17 cellular contexts compared by ENCODE assay signal in the genomic region with DNA sequence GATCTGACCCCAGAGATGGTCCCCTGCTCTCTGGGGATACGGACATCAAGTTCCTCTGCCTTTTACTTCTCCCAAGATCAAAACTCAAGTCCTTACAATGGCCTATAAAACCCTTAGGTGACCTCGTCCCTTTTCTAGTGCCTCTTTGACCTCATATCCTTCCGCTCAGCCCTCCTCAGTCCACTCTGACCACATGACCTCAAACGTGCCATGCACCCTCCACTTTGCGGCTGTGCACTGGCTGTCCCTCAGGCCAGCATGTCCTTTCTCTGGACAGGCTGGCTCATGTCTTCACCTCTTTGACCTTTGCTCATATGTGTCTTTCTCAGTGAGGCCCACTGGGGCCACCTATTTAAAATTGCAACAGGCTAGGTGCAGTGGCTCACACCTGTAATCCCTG. TPM values are rescaled to one million over a fixed set of nuclear protein-coding genes. Genes with fewer than 3 reads are reported as not detected.
A peak's percentile ranks its signal among the peaks of the same experiment; 100 is the strongest.
DNase-seq lines count a peak whose midpoint lies in the region; ATAC-seq lines count a peak whose summit lies in the region.
"Had no signal": no experiment of that assay in that cellular context is flagged by ENCODE, and none has a peak within 500 bp of the region (broad histone marks: within the 10 kb centered on the region; RNA-seq: fewer than 3 reads in every experiment).

No MANE protein-coding gene starts in this region.

- H4K20me1 ChIP-seq in BLaER1, result peaks cover 35% of the 10 kb centered on the region

- H3K4me1 ChIP-seq in BLaER1, result peaks cover 38% of the 10 kb centered on the region
- H3K4me1 ChIP-seq in CD8-positive, alpha-beta memory T cell (ENCODE audit: insufficient read depth, low read length), result peaks cover 86% of the 10 kb centered on the region
- H3K4me1 ChIP-seq: BE2C had no signal

- H3K4me3 ChIP-seq in BLaER1, result no peak overlapping the region
- peak overlapping the region; percentile 37 for H3K4me3 ChIP-seq in CD8-positive, alpha-beta memory T cell (ENCODE audit: low read length)
- H3K4me3 ChIP-seq: gastroesophageal sphincter had no signal

- peaks cover 5 to 63% (median 22%) of the 10 kb centered on the region in 3 donors for H3K36me3 Mint-ChIP-seq in CD8-positive, alpha-beta memory T cell
- peaks cover 33% of the 10 kb centered on the region for H3K36me3 Mint-ChIP-seq in activated naive CD8-positive, alpha-beta T cell treated with anti-CD3 and anti-CD28 coated beads, Interleukin-2, amount 10 ng/mL, durations not matched to agents 7 days and 5 days
- peaks cover 0 to 57% (median 8%) of the 10 kb centered on the region in 3 donors for H3K36me3 Mint-ChIP-seq in naive thymus-derived CD8-positive, alpha-beta T cell

- peaks cover 84 to 94% (median 92%) of the 10 kb centered on the region in 3 donors for H3K4me1 Mint-ChIP-seq in CD8-positive, alpha-beta memory T cell
- H3K4me1 Mint-ChIP-seq in activated naive CD8-positive, alpha-beta T cell treated with anti-CD3 and anti-CD28 coated beads, Interleukin-2, amount 10 ng/mL, durations not matched to agents 7 days and 5 days, result peaks cover 43% of the 10 kb centered on the region
- peaks cover 39 to 93% (median 86%) of the 10 kb centered on the region in 4 donors for H3K4me1 Mint-ChIP-seq in naive thymus-derived CD8-positive, alpha-beta T cell

- H3K27me3 ChIP-seq in BLaER1, result no peaks in the 10 kb centered on the region
- no peaks in the 10 kb centered on the region for H3K27me3 ChIP-seq in CD8-positive, alpha-beta memory T cell (ENCODE audit: insufficient read depth, low read length, poor library complexity, severe bottlenecking)
- H3K27me3 ChIP-seq: BE2C, gastroesophageal sphincter had no signal

- H3K27me3 Mint-ChIP-seq in CD8-positive, alpha-beta memory T cell, result no peaks in the 10 kb centered on the region
- no peaks in the 10 kb centered on the region for H3K27me3 Mint-ChIP-seq in activated naive CD8-positive, alpha-beta T cell treated with anti-CD3 and anti-CD28 coated beads, Interleukin-2, amount 10 ng/mL, durations not matched to agents 7 days and 5 days
- H3K27me3 Mint-ChIP-seq in naive thymus-derived CD8-positive, alpha-beta T cell, result no peaks in the 10 kb centered on the region

- H3K9me3 Mint-ChIP-seq in CD8-positive, alpha-beta memory T cell, result no peaks in the 10 kb centered on the region
- H3K9me3 Mint-ChIP-seq in activated naive CD8-positive, alpha-beta T cell treated with anti-CD3 and anti-CD28 coated beads, Interleukin-2, amount 10 ng/mL, durations not matched to agents 7 days and 5 days, result no peaks in the 10 kb centered on the region
- H3K9me3 Mint-ChIP-seq in naive thymus-derived CD8-positive, alpha-beta T cell, result no peaks in the 10 kb centered on the region
- H3K9me3 Mint-ChIP-seq: HFFc6 had no signal

- no peak overlapping the region for H3K9ac ChIP-seq in BLaER1
- H3K9ac ChIP-seq: KMS-11 had no signal

- POLR2A ChIA-PET in CD8-positive, alpha-beta memory T cell (lab: Charles Lee), result interaction anchor here (1.6 kb wide), 1 partner anchor 13 kb away, joined by 6 read pairs; no protein-coding TSS in a partner anchor
- POLR2A ChIA-PET in activated naive CD8-positive, alpha-beta T cell treated with anti-CD3 and anti-CD28 coated beads, Interleukin-2, amount 10 ng/mL, durations not matched to agents 7 days and 5 days (lab: Charles Lee), result interaction anchor here (8.9 kb wide), 1 partner anchor 12 kb away, joined by 125 read pairs; the partner anchor contains the start of gene TRMO
- POLR2A ChIA-PET in naive thymus-derived CD8-positive, alpha-beta T cell (lab: Charles Lee), result interaction anchor here (1.9 to 18.1 kb wide), 2 partner anchors 13 to 211 kb away, joined by 5 to 349 read pairs; partner anchors contain the start of genes TRIM14 and TRMO

- peaks cover 56% of the 10 kb centered on the region for H3K36me3 ChIP-seq in BLaER1
- H3K36me3 ChIP-seq in CD8-positive, alpha-beta memory T cell (ENCODE audit: insufficient read depth, low read length), result peaks cover 28% of the 10 kb centered on the region

- H3K27ac Mint-ChIP-seq in CD8-positive, alpha-beta memory T cell, result peak overlapping the region; percentile 85 to 99 (median 98)
- peak overlapping the region; percentile 99 for H3K27ac Mint-ChIP-seq in activated naive CD8-positive, alpha-beta T cell treated with anti-CD3 and anti-CD28 coated beads, Interleukin-2, amount 10 ng/mL, durations not matched to agents 7 days and 5 days
- peak overlapping the region; percentile 89 to 99 (median 96) for H3K27ac Mint-ChIP-seq in naive thymus-derived CD8-positive, alpha-beta T cell
- H3K27ac Mint-ChIP-seq: HFFc6 had no signal

- H3K4me2 ChIP-seq in BLaER1, result peak overlapping the region; percentile 70
- H3K4me2 ChIP-seq: KMS-11 had no signal

- CTCF ChIA-PET in CD8-positive, alpha-beta memory T cell (lab: Charles Lee), result interaction anchor here (5.4 kb wide), 1 partner anchor 15 kb away, joined by 36 read pairs; the partner anchor contains the start of gene TRMO

- no peaks in the 10 kb centered on the region for H3K9me3 ChIP-seq in BLaER1
- no peaks in the 10 kb centered on the region for H3K9me3 ChIP-seq in CD8-positive, alpha-beta memory T cell (ENCODE audit: low read length)
- H3K9me3 ChIP-seq: BE2C, gastroesophageal sphincter had no signal

- H3K27ac ChIP-seq in BLaER1, result no peak overlapping the region
- no peak overlapping the region for H3K27ac ChIP-seq in CD8-positive, alpha-beta memory T cell (ENCODE audit: low read depth, low read length)
- H3K27ac ChIP-seq: gastroesophageal sphincter, KMS-11, VCaP had no signal

- DNase-seq in CD8-positive, alpha-beta memory T cell, result no peak
- DNase-seq in activated naive CD8-positive, alpha-beta T cell treated with anti-CD3 and anti-CD28 coated beads, Interleukin-2, amount 10 ng/mL, durations not matched to agents 7 days and 5 days, result no peak
- no peak for DNase-seq in naive thymus-derived CD8-positive, alpha-beta T cell
- no peak for DNase-seq in activated gamma-delta T cell (lab: John Stamatoyannopoulos, UW)
- DNase-seq in NCI-H748 treated with DMSO at 0.1 percent for 48 hours (lab: John Stamatoyannopoulos, UW), result no peak
- no peak for DNase-seq in anterior cingulate cortex (lab: John Stamatoyannopoulos, UW)
- DNase-seq: BE2C, HFFc6, NCI-H1417 had no signal

- peak overlapping the region; percentile 0 to 87 (median 84) for H3K4me3 Mint-ChIP-seq in CD8-positive, alpha-beta memory T cell
- H3K4me3 Mint-ChIP-seq in activated naive CD8-positive, alpha-beta T cell treated with anti-CD3 and anti-CD28 coated beads, Interleukin-2, amount 10 ng/mL, durations not matched to agents 7 days and 5 days, result peak overlapping the region; percentile 84
- peak overlapping the region; percentile 57 to 89 (median 80) for H3K4me3 Mint-ChIP-seq in naive thymus-derived CD8-positive, alpha-beta T cell
- H3K4me3 Mint-ChIP-seq: HFFc6 had no signal

- no peak for ATAC-seq in activated naive CD8-positive, alpha-beta T cell treated with anti-CD3 and anti-CD28 coated beads, Interleukin-2, amount 10 ng/mL, durations not matched to agents 7 days and 5 days (ENCODE audit: low read depth)
- ATAC-seq in naive thymus-derived CD8-positive, alpha-beta T cell, result no peak
- ATAC-seq: gastroesophageal sphincter had no signal

RNA-seq across cellular contexts. Expression of gene TRMO, which starts 14.7 kb away (rescaled TPM):
- 10 to 100 TPM; 19.1 to 19.2 TPM for total RNA-seq in CD8-positive, alpha-beta memory T cell
- 19.6 TPM for polyA plus RNA-seq in CD8-positive, alpha-beta memory T cell
- total RNA-seq in activated naive CD8-positive, alpha-beta T cell treated with anti-CD3 and anti-CD28 coated beads, Interleukin-2, amount 10 ng/mL, durations not matched to agents 7 days and 5 days, result 10 to 100 TPM; 25.6 to 27.6 TPM
- 10 to 100 TPM; 40.2 to 51.5 TPM for total RNA-seq in naive thymus-derived CD8-positive, alpha-beta T cell
- 10 to 100 TPM; 11.7 to 18.0 (median 13.8) TPM for polyA plus RNA-seq in naive thymus-derived CD8-positive, alpha-beta T cell

RNA-seq across cellular contexts. Expression of gene HEMGN, which starts 30.3 kb away (rescaled TPM):
- under 1 TPM; 0.31 to 0.66 TPM for total RNA-seq in CD8-positive, alpha-beta memory T cell
- polyA plus RNA-seq in CD8-positive, alpha-beta memory T cell, result 2.8 TPM
- total RNA-seq in activated naive CD8-positive, alpha-beta T cell treated with anti-CD3 and anti-CD28 coated beads, Interleukin-2, amount 10 ng/mL, durations not matched to agents 7 days and 5 days, result 1 to 10 TPM in 1 of 2 experiments, under 1 TPM in 1; 0.47 to 1.1 TPM
- total RNA-seq in naive thymus-derived CD8-positive, alpha-beta T cell, result 1 to 10 TPM; 1.9 to 3.4 TPM
- polyA plus RNA-seq in naive thymus-derived CD8-positive, alpha-beta T cell, result 10 to 100 TPM in 1 of 3 donors, 1 to 10 TPM in 2; 7.6 to 11.0 (median 8.3) TPM
- total RNA-seq: bronchial epithelial cell, gastroesophageal sphincter, HFFc6, mesenteric fat pad, osteocyte, SK-MEL-5 had no signal

RNA-seq across cellular contexts. Expression of gene FOXE1, which starts 54.6 kb away (rescaled TPM):
- total RNA-seq in CD8-positive, alpha-beta memory T cell, result under 1 TPM in 1 of 2 experiments, not detected in 1; 0.07 TPM
- not detected for polyA plus RNA-seq in CD8-positive, alpha-beta memory T cell
- under 1 TPM in 1 of 2 experiments, not detected in 1; 0.09 TPM for total RNA-seq in activated naive CD8-positive, alpha-beta T cell treated with anti-CD3 and anti-CD28 coated beads, Interleukin-2, amount 10 ng/mL, durations not matched to agents 7 days and 5 days
- not detected for total RNA-seq in naive thymus-derived CD8-positive, alpha-beta T cell
- not detected for polyA plus RNA-seq in naive thymus-derived CD8-positive, alpha-beta T cell
- total RNA-seq: mesenteric fat pad, osteocyte had no signal
